Comparison of ENCODE assay signal across 9 cellular contexts in genomic region chr19:32456406-32456805, GRCh38.
"Had no signal": no experiment of that assay in that cellular context is flagged by ENCODE, and none has a peak within 500 bp of the region (broad histone marks: within the 10 kb centered on the region; RNA-seq: fewer than 3 reads in every experiment).

No MANE protein-coding gene starts in this region.

- H2AFZ ChIP-seq: GM23248, GM23338 had no signal

- H3K4me2 ChIP-seq: GM23338 had no signal

- ATAC-seq: GM23338, HCT116 had no signal

- H3K27ac ChIP-seq: GM23248 had no signal

- H3K4me3 ChIP-seq: GM23248, GM23338, HAP-1 had no signal

- H3K9me3 ChIP-seq: HAP-1 had no signal

- H3K9ac ChIP-seq: GM23248 had no signal

- DNase-seq: GM23248, GOT3, H7, H9, HCEC 1CT, HFFc6 had no signal
